ENCODE assay signal across 8 cellular contexts in genomic region chr16:74984670-74985411, GRCh38. TPM values are rescaled to one million over a fixed set of nuclear protein-coding genes. Genes with fewer than 3 reads are reported as not detected.
DNase-seq lines count a peak whose midpoint lies in the region; TF ChIP-seq lines count a peak whose summit lies in the region.

WDR59 (minus strand) TSS chr16:74985123; CDS start chr16:74985017, 106 bp downstream.

- H3K79me2 ChIP-seq in MM.1S (ENCODE audit: low read length), result peaks cover 5% of the 10 kb centered on the region; the same call in 1 of the 2 replicates
- peaks cover 4% of the 10 kb centered on the region for H3K79me2 ChIP-seq in neural cell (replicated peaks; ENCODE audit: insufficient read depth, low read length)

- H3K9me2 ChIP-seq in MM.1S (replicated peaks; ENCODE audit: insufficient read depth, low read length) (no peaks in the 10 kb centered on the region), neural cell (ENCODE audit: insufficient read depth, low read length) (no peaks in the 10 kb centered on the region)

- H3K27ac ChIP-seq in MM.1S (ENCODE audit: low read length), result no peak within 1 kb of the TSS
- peak within 1 kb of the TSS; percentile 68 for H3K27ac ChIP-seq in neural cell (ENCODE audit: low read length)
- H3K27ac ChIP-seq in stomach, result peak within 1 kb of the TSS; percentile 57 to 94 (median 85)

- H3K4me1 ChIP-seq in ES-I3 (ENCODE audit: insufficient read depth, low read length) (no peaks in the 10 kb centered on the region), HAP-1 (no peaks in the 10 kb centered on the region; the same call in none of the 2 replicates), MM.1S (ENCODE audit: low read length) (no peaks in the 10 kb centered on the region), stomach (peaks cover 0 to 29% (median 22%) of the 10 kb centered on the region in 4 donors)

- peak; percentile 38 for TF ChIP-seq RAD21 in neural cell (conservative IDR thresholded peaks at IDR 0.05)

- H3K36me3 ChIP-seq in ES-I3 (ENCODE audit: insufficient read depth, low read length) (no peaks in the 10 kb centered on the region), HAP-1 (replicated peaks) (no peaks in the 10 kb centered on the region), MM.1S (replicated peaks; ENCODE audit: insufficient read depth, low read length) (no peaks in the 10 kb centered on the region), neural cell (ENCODE audit: insufficient read depth, low read length) (no peaks in the 10 kb centered on the region), stomach (no peaks in the 10 kb centered on the region)

- H4K20me1 ChIP-seq in MM.1S (ENCODE audit: insufficient read depth, low read length) (no peaks in the 10 kb centered on the region), neural cell (ENCODE audit: insufficient read depth) (no peaks in the 10 kb centered on the region)

- in situ Hi-C loops in HAP-1 (cut with MboI; ENCODE audit: low sequenced_read_pairs), result no loop called here

- no peaks in the 10 kb centered on the region for H3K9me3 ChIP-seq in ES-I3 (ENCODE audit: control insufficient read depth, insufficient read depth, low read length)
- no peaks in the 10 kb centered on the region for H3K9me3 ChIP-seq in HAP-1
- no peaks in the 10 kb centered on the region for H3K9me3 ChIP-seq in MM.1S (replicated peaks; ENCODE audit: insufficient read depth, low read length)
- H3K9me3 ChIP-seq in neural cell (ENCODE audit: low read length), result no peaks in the 10 kb centered on the region
- no peaks in the 10 kb centered on the region for H3K9me3 ChIP-seq in stomach

- H3K4me3 ChIP-seq in HAP-1, result peak within 1 kb of the TSS; percentile 93
- H3K4me3 ChIP-seq in MM.1S (ENCODE audit: low read length), result peak within 1 kb of the TSS; percentile 93
- peak within 1 kb of the TSS; percentile 100 for H3K4me3 ChIP-seq in neural cell (ENCODE audit: low read length)
- H3K4me3 ChIP-seq in stomach, result peak within 1 kb of the TSS; percentile 87 to 100 (median 99)

- no peak for TF ChIP-seq EP300 in neural cell (conservative IDR thresholded peaks at IDR 0.05; ENCODE audit: poor library complexity, severe bottlenecking)
- TF ChIP-seq EP300 in stomach (IDR thresholded peaks at IDR 0.05), result no peak

- peak within 1 kb of the TSS; percentile 57; the same call in 1 of the 2 replicates for H3K4me2 ChIP-seq in MM.1S (ENCODE audit: low read depth, low read length)
- H3K4me2 ChIP-seq in neural cell (ENCODE audit: low read length), result peak within 1 kb of the TSS; percentile 82

- peak within 1 kb of the TSS; percentile 74 for H2AFZ ChIP-seq in MM.1S (ENCODE audit: low read length)
- peak within 1 kb of the TSS; percentile 91 for H2AFZ ChIP-seq in neural cell (ENCODE audit: low read depth, low read length)

- intact Hi-C loops in stomach (cut with DNase I; ENCODE audit: low total_unique reads), result no loop called here

- peak within 1 kb of the TSS; percentile 91 for H3K9ac ChIP-seq in ES-I3 (ENCODE audit: low read depth, low read length)
- peak within 1 kb of the TSS; percentile 74 for H3K9ac ChIP-seq in MM.1S (ENCODE audit: low read length)
- peak within 1 kb of the TSS; percentile 67 for H3K9ac ChIP-seq in neural cell (ENCODE audit: low read length)

- H3F3A ChIP-seq in MM.1S (ENCODE audit: insufficient read depth, low read length) (no peaks in the 10 kb centered on the region), neural cell (ENCODE audit: insufficient read depth, low read length, poor library complexity, severe bottlenecking) (no peaks in the 10 kb centered on the region)

- H3K27me3 ChIP-seq in HAP-1 (ENCODE audit: low read depth), result no peaks in the 10 kb centered on the region
- H3K27me3 ChIP-seq in MM.1S (replicated peaks; ENCODE audit: insufficient read depth, low read length), result no peaks in the 10 kb centered on the region
- H3K27me3 ChIP-seq in neural cell (ENCODE audit: insufficient read depth, low read depth, low read length), result no peaks in the 10 kb centered on the region
- H3K27me3 ChIP-seq in stomach, result no peaks in the 10 kb centered on the region

- DNase-seq in HAP-1 (ENCODE audit: low spot score in 2 of 2) (peak; percentile 97 to 100), MM.1S (peak; percentile 98), SIG-M5 (lab: John Stamatoyannopoulos, UW) (peak; percentile 93), activated gamma-delta T cell (lab: John Stamatoyannopoulos, UW) (peak; percentile 74), fibroblast of the conjunctiva (ENCODE audit: low read depth) (peak; percentile 98), stomach (peak; percentile 100)

- 0 to 1% (median 0%) methylated on average over 27 to 61 of the region's 61 CpGs for WGBS in stomach, 5 donors

- TF ChIP-seq CTCF in MM.1S (IDR thresholded peaks at IDR 0.05; ENCODE audit: low read length) (no peak), neural cell (IDR thresholded peaks at IDR 0.05; ENCODE audit: poor library complexity, severe bottlenecking) (no peak), stomach (IDR thresholded peaks at IDR 0.05) (no peak)

- peak in 1 of 4 donors; percentile 35 for TF ChIP-seq POLR2A in stomach (IDR thresholded peaks at IDR 0.05)

TF ChIP-seq in neural cell, 6 proteins besides CTCF, POLR2A, EP300 and RAD21:
- TF ChIP-seq REST (IDR thresholded peaks at IDR 0.05; ENCODE audit: borderline replicate concordance) (peak; percentile 19), TAF1 (IDR thresholded peaks at IDR 0.05; ENCODE audit: low read depth) (no peak), POLR2AphosphoS5 (IDR thresholded peaks at IDR 0.05) (peak; percentile 85), EZH2 (IDR thresholded peaks at IDR 0.05; ENCODE audit: borderline replicate concordance, insufficient read depth, low read length, poor library complexity, severe bottlenecking) (no peak), MXI1 (conservative IDR thresholded peaks at IDR 0.05; ENCODE audit: poor library complexity, severe bottlenecking) (peak; percentile 88), SMC3 (conservative IDR thresholded peaks at IDR 0.05; ENCODE audit: poor library complexity) (peak; percentile 50)
TF ChIP-seq in neural cell: peak in this region for 4.

RNA-seq across cellular contexts. Expression of gene WDR59, which starts in this region (rescaled TPM):
- polyA plus RNA-seq in neural cell, result 20.3 and 24.1 TPM in 2 replicates
- 25.1 and 26.1 TPM in 2 replicates for polyA minus RNA-seq in neural cell
- 100 to 1,000 TPM in 3 of 5 donors, 10 to 100 TPM in 2; 25.5 to 266 (median 105) TPM for total RNA-seq in stomach
- polyA plus RNA-seq in stomach, result 10 to 100 TPM; 12.1 to 27.7 (median 22.8) TPM
